ENCODE assay signal across 16 cellular contexts in the genomic region with DNA sequence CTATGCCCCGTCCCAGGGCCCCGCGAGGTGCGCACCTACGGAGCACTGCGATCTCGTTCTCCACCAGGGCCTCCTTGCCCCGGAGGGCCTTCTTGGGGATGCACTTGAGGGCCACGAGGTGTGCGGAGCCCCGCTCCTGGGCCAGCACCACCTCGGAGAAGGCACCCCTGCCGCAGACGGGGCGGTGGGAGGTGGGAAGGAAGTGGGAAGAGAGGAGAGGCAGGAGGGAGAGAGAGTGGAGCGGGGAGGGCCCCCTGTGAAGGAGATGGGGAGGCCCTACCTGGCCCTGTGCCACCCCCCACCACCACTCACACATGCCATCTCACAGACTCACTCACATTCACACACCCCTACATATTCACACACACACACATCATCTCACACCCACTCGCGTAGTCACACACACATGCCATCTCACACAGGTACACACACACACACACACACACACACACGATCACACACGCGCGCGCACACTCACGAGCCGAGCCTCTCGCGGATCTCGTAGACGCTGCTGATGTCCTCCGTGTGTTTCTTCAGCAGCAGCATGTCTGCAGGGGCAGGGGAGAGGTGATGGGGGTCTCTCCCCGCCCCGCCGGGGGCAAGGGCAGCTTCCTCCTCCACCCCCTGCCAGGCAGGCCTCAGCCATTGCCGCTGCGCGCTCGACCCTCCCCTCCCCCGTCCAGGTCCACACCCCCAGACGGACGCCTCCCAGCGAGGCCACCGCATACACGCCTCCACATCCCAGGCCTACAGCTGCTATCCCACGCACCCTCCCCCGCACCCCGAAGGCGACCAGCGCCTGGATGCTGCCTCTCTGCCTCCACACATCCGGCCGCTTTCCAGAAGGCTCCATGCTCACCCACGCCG. TPM values are rescaled to one million over a fixed set of nuclear protein-coding genes. Genes with fewer than 3 reads are reported as not detected.
DNase-seq lines count a peak whose midpoint lies in the region; ATAC-seq, FAIRE-seq and TF ChIP-seq lines count a peak whose summit lies in the region.
"Had no signal": no experiment of that assay in that cellular context is flagged by ENCODE, and none has a peak within 500 bp of the region (broad histone marks: within the 10 kb centered on the region; RNA-seq: fewer than 3 reads in every experiment).

No MANE protein-coding gene starts in this region.

- H3K27ac ChIP-seq in heart left ventricle, result peak overlapping the region in 1 of 12 donors; percentile 63
- no peak overlapping the region for H3K27ac ChIP-seq in GM12878 (ENCODE audit: control insufficient read depth, insufficient read depth)
- H3K27ac ChIP-seq: left lung, neutrophil, SJCRH30 had no signal

- H3K4me2 ChIP-seq in GM12878 (ENCODE audit: control insufficient read depth, insufficient read depth), result no peak overlapping the region

- no peaks in the 10 kb centered on the region for H3K4me1 ChIP-seq in heart left ventricle
- no peaks in the 10 kb centered on the region for H3K4me1 ChIP-seq in GM12878 (ENCODE audit: control insufficient read depth, insufficient read depth, low read length)
- H3K4me1 ChIP-seq: left lung, SJCRH30 had no signal

- H3K27me3 ChIP-seq in heart left ventricle, result peaks cover 0 to 29% (median 0%) of the 10 kb centered on the region in 9 donors
- no peaks in the 10 kb centered on the region for H3K27me3 ChIP-seq in GM12878 (replicated peaks in 1 of 2; ENCODE audit: control insufficient read depth in 2 of 2, insufficient read depth in 2 of 2, low read length in 1 of 2)
- H3K27me3 ChIP-seq: SJCRH30 had no signal

- peaks cover 26% of the 10 kb centered on the region for H3K27me3 Mint-ChIP-seq in type B pancreatic cell
- peaks cover 21% of the 10 kb centered on the region for H3K27me3 Mint-ChIP-seq in activated CD8-positive, alpha-beta T cell treated with anti-CD3 and anti-CD28 coated beads, Interleukin-2, amount 10 ng/mL, durations not matched to agents 7 days and 5 days (ENCODE audit: low read depth)
- H3K27me3 Mint-ChIP-seq in activated CD4-positive, alpha-beta memory T cell treated with anti-CD3 and anti-CD28 coated beads, Interleukin-2, amount 10 ng/mL, durations not matched to agents 7 days and 5 days, result peaks cover 24% of the 10 kb centered on the region

- CTCF ChIA-PET in GM12878 (lab: Yijun Ruan, JAX), result no interaction called here
- CTCF ChIA-PET in activated CD8-positive, alpha-beta T cell treated with anti-CD3 and anti-CD28 coated beads, Interleukin-2, amount 10 ng/mL, durations not matched to agents 7 days and 5 days (lab: Charles Lee), result no interaction called here
- CTCF ChIA-PET in activated CD4-positive, alpha-beta memory T cell treated with anti-CD3 and anti-CD28 coated beads, Interleukin-2, amount 10 ng/mL, durations not matched to agents 7 days and 5 days (lab: Charles Lee), result interaction anchor here (1.3 kb wide), 1 partner anchor 63 kb away, joined by 3 read pairs; no protein-coding TSS in a partner anchor

- ATAC-seq in heart left ventricle (no peak), GM12878 (no peak)
- ATAC-seq in activated CD8-positive, alpha-beta T cell treated with anti-CD3 and anti-CD28 coated beads, Interleukin-2, amount 10 ng/mL, durations not matched to agents 7 days and 5 days, result no peak
- ATAC-seq: left lung had no signal

- SMC1A ChIA-PET in GM12878 (lab: Charles Lee; ENCODE audit: uncharacterized antibody, unreplicated experiment), result no interaction called here

- H3K36me3 ChIP-seq in heart left ventricle (no peaks in the 10 kb centered on the region), GM12878 (ENCODE audit: control insufficient read depth in 2 of 2, insufficient read depth in 2 of 2, low read length in 1 of 2) (no peaks in the 10 kb centered on the region)
- H3K36me3 ChIP-seq: left lung, neutrophil, SJCRH30 had no signal

- no peak for TF ChIP-seq EP300 in GM12878 (IDR thresholded peaks at IDR 0.05; ENCODE audit: borderline replicate concordance in 1 of 2, control insufficient read depth in 1 of 2, low read depth in 2 of 2, low read length in 2 of 2)

- peaks cover 9% of the 10 kb centered on the region for H3K4me1 Mint-ChIP-seq in type B pancreatic cell (ENCODE audit: unreplicated experiment)
- peaks cover 5% of the 10 kb centered on the region for H3K4me1 Mint-ChIP-seq in activated CD8-positive, alpha-beta T cell treated with anti-CD3 and anti-CD28 coated beads, Interleukin-2, amount 10 ng/mL, durations not matched to agents 7 days and 5 days (ENCODE audit: low read depth)
- H3K4me1 Mint-ChIP-seq in activated CD4-positive, alpha-beta memory T cell treated with anti-CD3 and anti-CD28 coated beads, Interleukin-2, amount 10 ng/mL, durations not matched to agents 7 days and 5 days, result peaks cover 5% of the 10 kb centered on the region

- H4K20me1 ChIP-seq in GM12878 (ENCODE audit: control insufficient read depth, insufficient read depth), result no peaks in the 10 kb centered on the region

- intact Hi-C loops in cardiac septum (cut with DNase I), result no loop called here
- intact Hi-C loops in heart left ventricle (cut with DNase I), result no loop called here
- intact Hi-C loops in GM12878 (cut with micrococcal nuclease; ENCODE audit: unreplicated experiment), result no loop called here

- H3K36me3 Mint-ChIP-seq in type B pancreatic cell, result no peaks in the 10 kb centered on the region
- H3K36me3 Mint-ChIP-seq in activated CD8-positive, alpha-beta T cell treated with anti-CD3 and anti-CD28 coated beads, Interleukin-2, amount 10 ng/mL, durations not matched to agents 7 days and 5 days (ENCODE audit: low read depth), result no peaks in the 10 kb centered on the region
- no peaks in the 10 kb centered on the region for H3K36me3 Mint-ChIP-seq in activated CD4-positive, alpha-beta memory T cell treated with anti-CD3 and anti-CD28 coated beads, Interleukin-2, amount 10 ng/mL, durations not matched to agents 7 days and 5 days (ENCODE audit: low read depth)

- no peak for TF ChIP-seq CTCF in heart left ventricle (IDR thresholded peaks at IDR 0.05)
- TF ChIP-seq CTCF in GM12878 (IDR thresholded peaks at IDR 0.05 in 2 of 3, conservative IDR thresholded peaks at IDR 0.05 in 1 of 3; ENCODE audit: control insufficient read depth in 2 of 3, extremely low read depth in 1 of 3, insufficient read depth in 1 of 3, low read depth in 3 of 3, low read length in 3 of 3), result no peak
- TF ChIP-seq CTCF in type B pancreatic cell (conservative IDR thresholded peaks at IDR 0.05), result no peak

- in situ Hi-C loops in GM12878 (cut with MboI), result loop anchor here (5.0 to 10.0 kb wide), 2 partner anchors 62 to 725 kb away; no protein-coding TSS in a partner anchor

- RAD21 ChIA-PET in GM12878 (lab: Charles Lee; ENCODE audit: unreplicated experiment), result no interaction called here

- no peak for TF ChIP-seq POLR2A in heart left ventricle (IDR thresholded peaks at IDR 0.05)
- TF ChIP-seq POLR2A in GM12878 (IDR thresholded peaks at IDR 0.05; ENCODE audit: low read depth, low read length), result no peak

- FAIRE-seq in GM12878 (lab: Jason Lieb, UNC), result no peak

- no peaks in the 10 kb centered on the region for H3K9me3 Mint-ChIP-seq in type B pancreatic cell
- no peaks in the 10 kb centered on the region for H3K9me3 Mint-ChIP-seq in activated CD8-positive, alpha-beta T cell treated with anti-CD3 and anti-CD28 coated beads, Interleukin-2, amount 10 ng/mL, durations not matched to agents 7 days and 5 days (ENCODE audit: insufficient read depth)
- H3K9me3 Mint-ChIP-seq in activated CD4-positive, alpha-beta memory T cell treated with anti-CD3 and anti-CD28 coated beads, Interleukin-2, amount 10 ng/mL, durations not matched to agents 7 days and 5 days, result no peaks in the 10 kb centered on the region
- H3K9me3 Mint-ChIP-seq: HFFc6 had no signal

- H2AFZ ChIP-seq in GM12878 (ENCODE audit: control insufficient read depth, low read depth, low read length), result no peak overlapping the region

- 44 to 73% (median 58%) methylated on average over 32 to 50 of the region's 52 CpGs for WGBS in heart left ventricle, 4 donors
- 68% methylated on average over 37 of the region's 52 CpGs for WGBS in GM12878 (ENCODE audit: insufficient coverage, insufficient replicate concordance, low lambda C conversion rate, missing lambda C conversion rate)

- H3K9me3 ChIP-seq in heart left ventricle, result no peaks in the 10 kb centered on the region
- no peaks in the 10 kb centered on the region; the same call in 2 of the 3 replicates for H3K9me3 ChIP-seq in GM12878 (replicated peaks; ENCODE audit: control insufficient read depth, insufficient read depth, low read length)
- H3K9me3 ChIP-seq: left lung, neutrophil, SJCRH30 had no signal

- no peaks in the 10 kb centered on the region for H3K79me2 ChIP-seq in GM12878 (ENCODE audit: control insufficient read depth, insufficient read depth, low read length)

- DNase-seq in cardiac septum (ENCODE audit: low spot score) (peak; percentile 74), heart left ventricle (no peak), GM12878 (ENCODE audit: low read depth, low spot score) (no peak), mesenteric fat pad (ENCODE audit: low spot score) (peak; percentile 83), type B pancreatic cell (ENCODE audit: extremely low spot score, unreplicated experiment) (no peak), COR-L47 (lab: John Stamatoyannopoulos, UW) (no peak)
- DNase-seq in activated CD8-positive, alpha-beta T cell treated with anti-CD3 and anti-CD28 coated beads, Interleukin-2, amount 10 ng/mL, durations not matched to agents 7 days and 5 days, result no peak
- no peak for DNase-seq in activated CD4-positive, alpha-beta memory T cell treated with anti-CD3 and anti-CD28 coated beads, Interleukin-2, amount 10 ng/mL, durations not matched to agents 7 days and 5 days
- DNase-seq: erythroblast, HFFc6, NCI-H1092, NCI-H226, SJCRH30 had no signal

- TF ChIP-seq RAD21 in GM12878 (IDR thresholded peaks at IDR 0.05; ENCODE audit: insufficient read depth, low read depth, low read length), result no peak

- no peak overlapping the region for H3K9ac ChIP-seq in GM12878 (ENCODE audit: control insufficient read depth, insufficient read depth, low read length)

- H3K4me3 ChIP-seq in heart left ventricle (peak overlapping the region in 1 of 12 donors; percentile 31), GM12878 (no peak overlapping the region)
- H3K4me3 ChIP-seq: left lung, SJCRH30 had no signal

- POLR2A ChIA-PET in GM12878 (lab: Charles Lee), result no interaction called here
- POLR2A ChIA-PET in activated CD8-positive, alpha-beta T cell treated with anti-CD3 and anti-CD28 coated beads, Interleukin-2, amount 10 ng/mL, durations not matched to agents 7 days and 5 days (lab: Charles Lee), result no interaction called here
- POLR2A ChIA-PET in activated CD4-positive, alpha-beta memory T cell treated with anti-CD3 and anti-CD28 coated beads, Interleukin-2, amount 10 ng/mL, durations not matched to agents 7 days and 5 days (lab: Charles Lee), result no interaction called here

- BruUV-seq in GM12878 (replicated peaks; lab: Mats Ljungman, UMichigan), result no TSS peak

- H3K27ac Mint-ChIP-seq in type B pancreatic cell, result no peak overlapping the region
- no peak overlapping the region for H3K27ac Mint-ChIP-seq in activated CD8-positive, alpha-beta T cell treated with anti-CD3 and anti-CD28 coated beads, Interleukin-2, amount 10 ng/mL, durations not matched to agents 7 days and 5 days
- H3K27ac Mint-ChIP-seq in activated CD4-positive, alpha-beta memory T cell treated with anti-CD3 and anti-CD28 coated beads, Interleukin-2, amount 10 ng/mL, durations not matched to agents 7 days and 5 days, result no peak overlapping the region
- H3K27ac Mint-ChIP-seq: HFFc6 had no signal

- H3K4me3 Mint-ChIP-seq in type B pancreatic cell, result peak overlapping the region; percentile 45
- H3K4me3 Mint-ChIP-seq in activated CD8-positive, alpha-beta T cell treated with anti-CD3 and anti-CD28 coated beads, Interleukin-2, amount 10 ng/mL, durations not matched to agents 7 days and 5 days, result no peak overlapping the region
- H3K4me3 Mint-ChIP-seq in activated CD4-positive, alpha-beta memory T cell treated with anti-CD3 and anti-CD28 coated beads, Interleukin-2, amount 10 ng/mL, durations not matched to agents 7 days and 5 days, result no peak overlapping the region
- H3K4me3 Mint-ChIP-seq: HFFc6 had no signal

RNA-seq across cellular contexts. Expression of a gene that starts 0.8 kb away (rescaled TPM):
- 7.6 TPM for total RNA-seq in cardiac septum
- total RNA-seq in heart left ventricle, result 1 to 10 TPM; 3.1 to 7.3 (median 6.6) TPM
- polyA plus RNA-seq in heart left ventricle, result 1 to 10 TPM; 1.4 to 3.2 TPM
- total RNA-seq in GM12878 (2013; cell fraction: nucleolus; rRNA removed), result 0.66 and 1.4 TPM in 2 replicates
- not detected in 2 replicates for total RNA-seq in GM12878 (2014; rRNA removed)
- total RNA-seq in GM12878 (2014; rRNA removed; fragmentation: Illumina TruSeq; extraction: Trizol), result not detected in 2 replicates
- 0.21 TPM in 1 of 2 replicates, not detected in the other for total RNA-seq in GM12878 (2021)
- 0.29 TPM for polyA plus RNA-seq in GM12878 (2011; ENCODE audit: low read depth)
- polyA plus RNA-seq in GM12878 (2011; rRNA removed), result 0.40 and 0.67 TPM in 2 replicates
- polyA plus RNA-seq in GM12878 (2011; cell fraction: cytosol; rRNA removed), result 0.70 and 0.87 TPM in 2 replicates
- polyA plus RNA-seq in GM12878 (2011; cell fraction: nucleus; rRNA removed), result 4.1 and 6.0 TPM in 2 replicates
- polyA plus RNA-seq in GM12878 (2012), result 0.51 and 1.2 TPM in 2 replicates
- polyA plus RNA-seq in GM12878 (2014; fragmentation: Illumina TruSeq; extraction: Trizol), result 0.54 TPM in 1 of 2 replicates, not detected in the other
- polyA plus RNA-seq in GM12878 (2014; fragmentation: Nextera tagmentation; extraction: Ambion mirVana), result not detected
- polyA plus RNA-seq in GM12878 (2014; rRNA removed), result not detected in 2 replicates
- polyA plus RNA-seq in GM12878 (2016; fragmentation: Nextera tagmentation; extraction: Ambion mirVana), result not detected
- polyA minus RNA-seq in GM12878 (2011; rRNA and poly(A)+ RNA removed), result 0.26 and 0.59 TPM in 2 replicates
- polyA minus RNA-seq in GM12878 (2011; cell fraction: cytosol; rRNA and poly(A)+ RNA removed), result not detected in 2 replicates
- polyA minus RNA-seq in GM12878 (2011; cell fraction: nucleus; rRNA and poly(A)+ RNA removed), result 0.48 and 0.67 TPM in 2 replicates
- total RNA-seq in mesenteric fat pad, result 1.4 TPM
- total RNA-seq in type B pancreatic cell (ENCODE audit: low replicate concordance), result 2.2 and 3.7 TPM in 2 replicates
- under 1 TPM; 0.16 to 0.58 TPM for total RNA-seq in activated CD8-positive, alpha-beta T cell treated with anti-CD3 and anti-CD28 coated beads, Interleukin-2, amount 10 ng/mL, durations not matched to agents 7 days and 5 days
- total RNA-seq in activated CD4-positive, alpha-beta memory T cell treated with anti-CD3 and anti-CD28 coated beads, Interleukin-2, amount 10 ng/mL, durations not matched to agents 7 days and 5 days, result under 1 TPM; 0.60 to 0.96 TPM
- total RNA-seq: SJCRH30, skeletal muscle tissue had no signal

RNA-seq across cellular contexts. Expression of a gene that starts 15.0 kb away (rescaled TPM):
- total RNA-seq in cardiac septum, result 144 TPM
- total RNA-seq in heart left ventricle, result 100 to 1,000 TPM; 113 to 203 (median 179) TPM
- 100 to 1,000 TPM; 138 to 241 TPM for polyA plus RNA-seq in heart left ventricle
- 1.2 and 1.4 TPM in 2 replicates for total RNA-seq in GM12878 (2013; cell fraction: nucleolus; rRNA removed)
- total RNA-seq in GM12878 (2014; rRNA removed), result not detected in 2 replicates
- total RNA-seq in GM12878 (2014; rRNA removed; fragmentation: Illumina TruSeq; extraction: Trizol), result not detected in 2 replicates
- total RNA-seq in GM12878 (2021), result 0.29 and 0.72 TPM in 2 replicates
- 0.75 TPM for polyA plus RNA-seq in GM12878 (2011; ENCODE audit: low read depth)
- polyA plus RNA-seq in GM12878 (2011; rRNA removed), result 0.23 and 0.30 TPM in 2 replicates
- 0.32 and 0.57 TPM in 2 replicates for polyA plus RNA-seq in GM12878 (2011; cell fraction: cytosol; rRNA removed)
- 1.4 and 2.3 TPM in 2 replicates for polyA plus RNA-seq in GM12878 (2011; cell fraction: nucleus; rRNA removed)
- polyA plus RNA-seq in GM12878 (2012), result 2.0 TPM in 2 replicates
- 0.01 TPM in 1 of 2 replicates, not detected in the other for polyA plus RNA-seq in GM12878 (2014; fragmentation: Illumina TruSeq; extraction: Trizol)
- not detected for polyA plus RNA-seq in GM12878 (2014; fragmentation: Nextera tagmentation; extraction: Ambion mirVana)
- 0.06 TPM in 1 of 2 replicates, not detected in the other for polyA plus RNA-seq in GM12878 (2014; rRNA removed)
- polyA plus RNA-seq in GM12878 (2016; fragmentation: Nextera tagmentation; extraction: Ambion mirVana), result under 1 TPM in 1 of 2 experiments, not detected in 1; 0.10 TPM
- 0.22 and 0.67 TPM in 2 replicates for polyA minus RNA-seq in GM12878 (2011; rRNA and poly(A)+ RNA removed)
- 1.2 and 1.4 TPM in 2 replicates for polyA minus RNA-seq in GM12878 (2011; cell fraction: cytosol; rRNA and poly(A)+ RNA removed)
- polyA minus RNA-seq in GM12878 (2011; cell fraction: nucleus; rRNA and poly(A)+ RNA removed), result 0.12 and 0.48 TPM in 2 replicates
- total RNA-seq in mesenteric fat pad, result 45.9 TPM
- total RNA-seq in type B pancreatic cell (ENCODE audit: low replicate concordance), result 19.9 and 56.8 TPM in 2 replicates
- 1 to 10 TPM in 1 of 2 experiments, under 1 TPM in 1; 0.82 to 1.3 TPM for total RNA-seq in activated CD8-positive, alpha-beta T cell treated with anti-CD3 and anti-CD28 coated beads, Interleukin-2, amount 10 ng/mL, durations not matched to agents 7 days and 5 days
- 1 to 10 TPM; 2.9 to 3.0 TPM for total RNA-seq in activated CD4-positive, alpha-beta memory T cell treated with anti-CD3 and anti-CD28 coated beads, Interleukin-2, amount 10 ng/mL, durations not matched to agents 7 days and 5 days

RNA-seq across cellular contexts. Expression of a gene that starts 25.8 kb away (rescaled TPM):
- total RNA-seq in cardiac septum (not detected), heart left ventricle (under 1 TPM in 1 of 9 donors, not detected in 8; 0.25 TPM), GM12878 (2014; rRNA removed) (not detected in 2 replicates), GM12878 (2014; rRNA removed; fragmentation: Illumina TruSeq; extraction: Trizol) (not detected in 2 replicates), GM12878 (2021) (0.08 and 0.10 TPM in 2 replicates), mesenteric fat pad (0.39 TPM), type B pancreatic cell (ENCODE audit: low replicate concordance) (5.8 and 9.5 TPM in 2 replicates)
- polyA plus RNA-seq in heart left ventricle (under 1 TPM in 1 of 2 donors, not detected in 1; 0.04 TPM), GM12878 (2011; rRNA removed) (not detected in 2 replicates), GM12878 (2014; fragmentation: Illumina TruSeq; extraction: Trizol) (not detected in 2 replicates), GM12878 (2014; fragmentation: Nextera tagmentation; extraction: Ambion mirVana) (not detected), GM12878 (2014; rRNA removed) (not detected in 2 replicates), GM12878 (2016; fragmentation: Nextera tagmentation; extraction: Ambion mirVana) (not detected)
- not detected in 2 replicates for total RNA-seq in GM12878 (2013; cell fraction: nucleolus; rRNA removed)
- not detected for polyA plus RNA-seq in GM12878 (2011; ENCODE audit: low read depth)
- polyA plus RNA-seq in GM12878 (2011; cell fraction: cytosol; rRNA removed), result 0.03 TPM in 1 of 2 replicates, not detected in the other
- polyA plus RNA-seq in GM12878 (2011; cell fraction: nucleus; rRNA removed), result 0.04 and 0.06 TPM in 2 replicates
- not detected in 2 replicates for polyA plus RNA-seq in GM12878 (2012)
- polyA minus RNA-seq in GM12878 (2011; rRNA and poly(A)+ RNA removed), result not detected in 2 replicates
- polyA minus RNA-seq in GM12878 (2011; cell fraction: cytosol; rRNA and poly(A)+ RNA removed), result 0.53 TPM in 1 of 2 replicates, not detected in the other
- not detected in 2 replicates for polyA minus RNA-seq in GM12878 (2011; cell fraction: nucleus; rRNA and poly(A)+ RNA removed)
- not detected for total RNA-seq in activated CD8-positive, alpha-beta T cell treated with anti-CD3 and anti-CD28 coated beads, Interleukin-2, amount 10 ng/mL, durations not matched to agents 7 days and 5 days
- total RNA-seq in activated CD4-positive, alpha-beta memory T cell treated with anti-CD3 and anti-CD28 coated beads, Interleukin-2, amount 10 ng/mL, durations not matched to agents 7 days and 5 days, result not detected
- total RNA-seq: HFFc6, skeletal muscle tissue had no signal

RNA-seq across cellular contexts. Expression of a gene that starts 51.4 kb away (rescaled TPM):
- 98.0 TPM for total RNA-seq in cardiac septum
- 100 to 1,000 TPM in 5 of 9 donors, 10 to 100 TPM in 4; 59.9 to 162 (median 102) TPM for total RNA-seq in heart left ventricle
- 100 to 1,000 TPM in 1 of 2 donors, 10 to 100 TPM in 1; 87.7 to 158 TPM for polyA plus RNA-seq in heart left ventricle
- 51.0 and 52.3 TPM in 2 replicates for total RNA-seq in GM12878 (2013; cell fraction: nucleolus; rRNA removed)
- 62.7 and 72.8 TPM in 2 replicates for total RNA-seq in GM12878 (2014; rRNA removed)
- total RNA-seq in GM12878 (2014; rRNA removed; fragmentation: Illumina TruSeq; extraction: Trizol), result 61.5 and 63.1 TPM in 2 replicates
- total RNA-seq in GM12878 (2021), result 104 and 109 TPM in 2 replicates
- 105 TPM for polyA plus RNA-seq in GM12878 (2011; ENCODE audit: low read depth)
- 52.8 and 82.4 TPM in 2 replicates for polyA plus RNA-seq in GM12878 (2011; rRNA removed)
- polyA plus RNA-seq in GM12878 (2011; cell fraction: cytosol; rRNA removed), result 80.8 and 95.5 TPM in 2 replicates
- 56.0 and 56.2 TPM in 2 replicates for polyA plus RNA-seq in GM12878 (2011; cell fraction: nucleus; rRNA removed)
- polyA plus RNA-seq in GM12878 (2012), result 91.6 and 145 TPM in 2 replicates
- polyA plus RNA-seq in GM12878 (2014; fragmentation: Illumina TruSeq; extraction: Trizol), result 73.4 and 78.7 TPM in 2 replicates
- 100 to 1,000 TPM; 201 to 246 TPM for polyA plus RNA-seq in GM12878 (2014; fragmentation: Nextera tagmentation; extraction: Ambion mirVana)
- 71.3 and 79.4 TPM in 2 replicates for polyA plus RNA-seq in GM12878 (2014; rRNA removed)
- polyA plus RNA-seq in GM12878 (2016; fragmentation: Nextera tagmentation; extraction: Ambion mirVana), result 100 to 1,000 TPM; 163 to 166 TPM
- polyA minus RNA-seq in GM12878 (2011; rRNA and poly(A)+ RNA removed), result 80.5 and 90.3 TPM in 2 replicates
- polyA minus RNA-seq in GM12878 (2011; cell fraction: cytosol; rRNA and poly(A)+ RNA removed), result 25.3 and 32.3 TPM in 2 replicates
- polyA minus RNA-seq in GM12878 (2011; cell fraction: nucleus; rRNA and poly(A)+ RNA removed), result 14.9 and 28.0 TPM in 2 replicates
- 513 TPM for total RNA-seq in mesenteric fat pad
- 160 and 223 TPM in 2 replicates for total RNA-seq in type B pancreatic cell (ENCODE audit: low replicate concordance)
- total RNA-seq in activated CD8-positive, alpha-beta T cell treated with anti-CD3 and anti-CD28 coated beads, Interleukin-2, amount 10 ng/mL, durations not matched to agents 7 days and 5 days, result 100 to 1,000 TPM; 155 to 158 TPM
- total RNA-seq in activated CD4-positive, alpha-beta memory T cell treated with anti-CD3 and anti-CD28 coated beads, Interleukin-2, amount 10 ng/mL, durations not matched to agents 7 days and 5 days, result 100 to 1,000 TPM; 162 TPM

RNA-seq across cellular contexts. Expression of a gene that starts 51.9 kb away (rescaled TPM):
- total RNA-seq in cardiac septum (15.1 TPM), heart left ventricle (10 to 100 TPM; 13.5 to 25.6 (median 17.6) TPM), GM12878 (2014; rRNA removed) (3.8 and 5.1 TPM in 2 replicates), GM12878 (2014; rRNA removed; fragmentation: Illumina TruSeq; extraction: Trizol) (1.4 and 1.8 TPM in 2 replicates), GM12878 (2021) (6.5 and 6.8 TPM in 2 replicates), mesenteric fat pad (32.3 TPM), type B pancreatic cell (ENCODE audit: low replicate concordance) (6.2 and 8.0 TPM in 2 replicates)
- polyA plus RNA-seq in heart left ventricle (10 to 100 TPM; 12.9 to 13.5 TPM), GM12878 (2011; rRNA removed) (0.55 and 1.3 TPM in 2 replicates), GM12878 (2014; fragmentation: Illumina TruSeq; extraction: Trizol) (0.19 and 0.96 TPM in 2 replicates), GM12878 (2014; fragmentation: Nextera tagmentation; extraction: Ambion mirVana) (under 1 TPM; 0.13 to 0.35 TPM), GM12878 (2014; rRNA removed) (3.9 and 5.1 TPM in 2 replicates), GM12878 (2016; fragmentation: Nextera tagmentation; extraction: Ambion mirVana) (1 to 10 TPM; 1.4 to 1.6 TPM)
- 10.6 and 14.9 TPM in 2 replicates for total RNA-seq in GM12878 (2013; cell fraction: nucleolus; rRNA removed)
- 1.9 TPM for polyA plus RNA-seq in GM12878 (2011; ENCODE audit: low read depth)
- polyA plus RNA-seq in GM12878 (2011; cell fraction: cytosol; rRNA removed), result 1.6 and 1.9 TPM in 2 replicates
- polyA plus RNA-seq in GM12878 (2011; cell fraction: nucleus; rRNA removed), result 8.1 and 9.6 TPM in 2 replicates
- polyA plus RNA-seq in GM12878 (2012), result 3.9 and 4.1 TPM in 2 replicates
- polyA minus RNA-seq in GM12878 (2011; rRNA and poly(A)+ RNA removed), result 2.3 and 4.7 TPM in 2 replicates
- 2.3 and 2.5 TPM in 2 replicates for polyA minus RNA-seq in GM12878 (2011; cell fraction: cytosol; rRNA and poly(A)+ RNA removed)
- polyA minus RNA-seq in GM12878 (2011; cell fraction: nucleus; rRNA and poly(A)+ RNA removed), result 6.9 and 13.2 TPM in 2 replicates
- total RNA-seq in activated CD8-positive, alpha-beta T cell treated with anti-CD3 and anti-CD28 coated beads, Interleukin-2, amount 10 ng/mL, durations not matched to agents 7 days and 5 days, result 10 to 100 TPM; 14.6 to 15.9 TPM
- total RNA-seq in activated CD4-positive, alpha-beta memory T cell treated with anti-CD3 and anti-CD28 coated beads, Interleukin-2, amount 10 ng/mL, durations not matched to agents 7 days and 5 days, result 10 to 100 TPM; 16.5 to 17.6 TPM

Comparison
In these comparisons a context has a peak if more than half of its experiments do, and no peak if none do; other contexts are left out.
1. DNase-seq: peak in cardiac septum (single experiment) and mesenteric fat pad (single experiment); none in heart left ventricle (0 of 5), GM12878 (single experiment), type B pancreatic cell (single experiment), activated CD8-positive, alpha-beta T cell treated with anti-CD3 and anti-CD28 coated beads, Interleukin-2, amount 10 ng/mL, durations not matched to agents 7 days and 5 days (single experiment), COR-L47 (single experiment) and activated CD4-positive, alpha-beta memory T cell treated with anti-CD3 and anti-CD28 coated beads, Interleukin-2, amount 10 ng/mL, durations not matched to agents 7 days and 5 days (single experiment).